In genomic region chr10:62843591-62843990, GRCh38 we compare ENCODE assay signal across 21 cellular contexts. TPM values are rescaled to one million over a fixed set of nuclear protein-coding genes. Genes with fewer than 3 reads are reported as not detected.
DNase-seq lines count a peak whose midpoint lies in the region; ATAC-seq, FAIRE-seq and TF ChIP-seq lines count a peak whose summit lies in the region.
"Had no signal": no experiment of that assay in that cellular context is flagged by ENCODE, and none has a peak within 500 bp of the region (broad histone marks: within the 10 kb centered on the region; RNA-seq: fewer than 3 reads in every experiment).

No MANE protein-coding gene starts in this region.

- H3K4me3 Mint-ChIP-seq in activated CD4-positive, alpha-beta T cell treated with anti-CD3 and anti-CD28 coated beads for 36 hours = no peak overlapping the region
- no peak overlapping the region for H3K4me3 Mint-ChIP-seq in CD4-positive, alpha-beta T cell
- H3K4me3 Mint-ChIP-seq: CD4-positive, CD25-positive, alpha-beta regulatory T cell had no signal

- TF ChIP-seq RAD21 in GM12878 (IDR thresholded peaks at IDR 0.05; ENCODE audit: insufficient read depth, low read depth, low read length) = no peak

- SMC1A ChIA-PET in GM12878 (lab: Charles Lee; ENCODE audit: uncharacterized antibody, unreplicated experiment) = interaction anchor here (0.6 to 2.0 kb wide), 12 partner anchors 9 to 679 kb away, joined by 3 to 22 read pairs (median 4); no protein-coding TSS in a partner anchor

- H3K4me1 Mint-ChIP-seq in activated CD4-positive, alpha-beta T cell treated with anti-CD3 and anti-CD28 coated beads for 36 hours = peaks cover 20% of the 10 kb centered on the region
- peaks cover 5% of the 10 kb centered on the region for H3K4me1 Mint-ChIP-seq in CD4-positive, alpha-beta T cell (ENCODE audit: low read depth)

- no peak for FAIRE-seq in GM12878 (lab: Jason Lieb, UNC)
- FAIRE-seq: A204.1, HepG2 had no signal

- intact Hi-C loops in activated CD4-positive, alpha-beta T cell treated with anti-CD3 and anti-CD28 coated beads for 36 hours (cut with DNase I, micrococcal nuclease) = no loop called here
- intact Hi-C loops in CD4-positive, alpha-beta T cell (cut with DNase I, micrococcal nuclease) = no loop called here
- intact Hi-C loops in GM12878 (cut with micrococcal nuclease; ENCODE audit: unreplicated experiment) (no loop called here), right lobe of liver (cut with DNase I) (no loop called here)

- in situ Hi-C loops in GM12878 (cut with MboI) = no loop called here

- CTCF ChIA-PET in activated CD4-positive, alpha-beta T cell treated with anti-CD3 and anti-CD28 coated beads for 36 hours (lab: Charles Lee) = interaction anchor here (0.6 to 1.5 kb wide), 6 partner anchors 8 to 591 kb away, joined by 3 to 4 read pairs (median 3); no protein-coding TSS in a partner anchor
- CTCF ChIA-PET in CD4-positive, alpha-beta T cell (lab: Charles Lee) = interaction anchor here (1.2 kb wide), 1 partner anchor 25 kb away, joined by 3 read pairs; no protein-coding TSS in a partner anchor
- CTCF ChIA-PET in GM12878 (lab: Yijun Ruan, JAX) = interaction anchor here (0.7 to 1.5 kb wide), 9 partner anchors 9 to 877 kb away, joined by 3 to 12 read pairs (median 4); no protein-coding TSS in a partner anchor

- peaks cover 13% of the 10 kb centered on the region for H3K27me3 Mint-ChIP-seq in activated CD4-positive, alpha-beta T cell treated with anti-CD3 and anti-CD28 coated beads for 36 hours
- H3K27me3 Mint-ChIP-seq in CD4-positive, alpha-beta T cell = peaks cover 10% of the 10 kb centered on the region

- peaks cover 11% of the 10 kb centered on the region for H3K36me3 Mint-ChIP-seq in activated CD4-positive, alpha-beta T cell treated with anti-CD3 and anti-CD28 coated beads for 36 hours (ENCODE audit: low read depth)
- H3K36me3 Mint-ChIP-seq in CD4-positive, alpha-beta T cell (ENCODE audit: low read depth) = no peaks in the 10 kb centered on the region

- H3K4me1 ChIP-seq in GM12878 (ENCODE audit: control insufficient read depth, insufficient read depth, low read length) (no peaks in the 10 kb centered on the region), right lobe of liver (no peaks in the 10 kb centered on the region)
- H3K4me1 ChIP-seq: BE2C had no signal

- TF ChIP-seq POLR2A in GM12878 (IDR thresholded peaks at IDR 0.05; ENCODE audit: low read depth, low read length) = no peak
- TF ChIP-seq POLR2A in right lobe of liver (IDR thresholded peaks at IDR 0.05) = no peak

- H2AFZ ChIP-seq in GM12878 (ENCODE audit: control insufficient read depth, low read depth, low read length) = no peak overlapping the region
- H2AFZ ChIP-seq: GM23248 had no signal

- H3K27ac ChIP-seq in CD4-positive, alpha-beta T cell (ENCODE audit: low read depth, low read length) = no peak overlapping the region
- no peak overlapping the region for H3K27ac ChIP-seq in GM12878 (ENCODE audit: control insufficient read depth, insufficient read depth)
- no peak overlapping the region for H3K27ac ChIP-seq in right lobe of liver
- H3K27ac ChIP-seq: GM23248 had no signal

- peaks cover 20% of the 10 kb centered on the region for H3K9me3 ChIP-seq in CD4-positive, alpha-beta T cell (ENCODE audit: control insufficient read depth, low read length)
- H3K9me3 ChIP-seq in GM12878 (replicated peaks; ENCODE audit: control insufficient read depth, insufficient read depth, low read length) (peaks cover 9% of the 10 kb centered on the region), right lobe of liver (no peaks in the 10 kb centered on the region)
- H3K9me3 ChIP-seq: BE2C had no signal

- ATAC-seq in activated CD4-positive, alpha-beta T cell treated with anti-CD3 and anti-CD28 coated beads for 36 hours = peak; percentile 49
- ATAC-seq in CD4-positive, alpha-beta T cell (ENCODE audit: poor library complexity) = peak; percentile 37
- ATAC-seq in GM12878 = no peak
- ATAC-seq in right lobe of liver = no peak
- ATAC-seq: HepG2 had no signal

- H3K27ac Mint-ChIP-seq in activated CD4-positive, alpha-beta T cell treated with anti-CD3 and anti-CD28 coated beads for 36 hours = no peak overlapping the region
- H3K27ac Mint-ChIP-seq in CD4-positive, alpha-beta T cell = no peak overlapping the region
- H3K27ac Mint-ChIP-seq: CD4-positive, CD25-positive, alpha-beta regulatory T cell had no signal

- H3K27me3 ChIP-seq in CD4-positive, alpha-beta T cell (ENCODE audit: control insufficient read depth, insufficient read depth, low read length) = no peaks in the 10 kb centered on the region
- H3K27me3 ChIP-seq in GM12878 (replicated peaks in 1 of 2; ENCODE audit: control insufficient read depth in 2 of 2, insufficient read depth in 2 of 2, low read length in 1 of 2) (no peaks in the 10 kb centered on the region), right lobe of liver (no peaks in the 10 kb centered on the region)
- H3K27me3 ChIP-seq: BE2C had no signal

- peaks cover 17% of the 10 kb centered on the region for H3K9me3 Mint-ChIP-seq in activated CD4-positive, alpha-beta T cell treated with anti-CD3 and anti-CD28 coated beads for 36 hours (ENCODE audit: low read depth)
- peaks cover 11% of the 10 kb centered on the region for H3K9me3 Mint-ChIP-seq in CD4-positive, alpha-beta T cell

- H3K4me3 ChIP-seq in GM12878 = no peak overlapping the region
- H3K4me3 ChIP-seq in right lobe of liver = no peak overlapping the region
- H3K4me3 ChIP-seq: GM23248 had no signal

- BruUV-seq in GM12878 (replicated peaks; lab: Mats Ljungman, UMichigan) = no TSS peak

- TF ChIP-seq EP300 in GM12878 (IDR thresholded peaks at IDR 0.05; ENCODE audit: borderline replicate concordance in 1 of 2, control insufficient read depth in 1 of 2, low read depth in 2 of 2, low read length in 2 of 2) = no peak

- TF ChIP-seq CTCF in CD4-positive, alpha-beta T cell (IDR thresholded peaks at IDR 0.05) = no peak
- no peak for TF ChIP-seq CTCF in GM12878 (IDR thresholded peaks at IDR 0.05 in 2 of 3, conservative IDR thresholded peaks at IDR 0.05 in 1 of 3; ENCODE audit: control insufficient read depth in 2 of 3, extremely low read depth in 1 of 3, insufficient read depth in 1 of 3, low read depth in 3 of 3, low read length in 3 of 3)
- no peak for TF ChIP-seq CTCF in right lobe of liver (IDR thresholded peaks at IDR 0.05)

- no peak overlapping the region for H3K4me2 ChIP-seq in GM12878 (ENCODE audit: control insufficient read depth, insufficient read depth)

- H4K20me1 ChIP-seq in GM12878 (ENCODE audit: control insufficient read depth, insufficient read depth) = no peaks in the 10 kb centered on the region

- no peak overlapping the region for H3K9ac ChIP-seq in GM12878 (ENCODE audit: control insufficient read depth, insufficient read depth, low read length)
- H3K9ac ChIP-seq: GM23248 had no signal

- POLR2A ChIA-PET in activated CD4-positive, alpha-beta T cell treated with anti-CD3 and anti-CD28 coated beads for 36 hours (lab: Charles Lee) = no interaction called here
- POLR2A ChIA-PET in CD4-positive, alpha-beta T cell (lab: Charles Lee) = no interaction called here
- POLR2A ChIA-PET in GM12878 (lab: Charles Lee) = interaction anchor here (0.5 to 1.7 kb wide), 5 partner anchors 8 to 448 kb away, joined by 3 to 8 read pairs (median 4); no protein-coding TSS in a partner anchor

- H3K36me3 ChIP-seq in GM12878 (ENCODE audit: control insufficient read depth in 2 of 2, insufficient read depth in 2 of 2, low read length in 1 of 2) (no peaks in the 10 kb centered on the region), right lobe of liver (no peaks in the 10 kb centered on the region)
- H3K36me3 ChIP-seq: BE2C had no signal

- DNase-seq in activated CD4-positive, alpha-beta T cell treated with anti-CD3 and anti-CD28 coated beads for 36 hours = peak; percentile 30
- no peak for DNase-seq in activated CD4-positive, alpha-beta T cell treated with anti-CD3 and anti-CD28 coated beads, Interleukin-2, amount 50 U/mL, for 48 hours
- no peak for DNase-seq in CD4-positive, alpha-beta T cell
- DNase-seq in HT-29 (ENCODE audit: low spot score) = peak; percentile 5
- no peak for DNase-seq in GM12878 (ENCODE audit: low read depth, low spot score)
- DNase-seq in inferior parietal cortex (ENCODE audit: extremely low spot score) = no peak
- DNase-seq in right lobe of liver = no peak
- DNase-seq in A172 (ENCODE audit: low spot score) = no peak
- DNase-seq: BE2C; CD4-positive, CD25-positive, alpha-beta regulatory T cell; DMS153; GF-D8; NCI-H1048; NCI-H1436; NCI-H1930; NK-92 treated with Interleukin-12 subunit alpha and Interleukin-12 subunit beta, amount 100 ng/mL, for 24 hours; RPMI8226; SIG-M5 had no signal

- WGBS in GM12878 (ENCODE audit: insufficient coverage, insufficient replicate concordance, low lambda C conversion rate, missing lambda C conversion rate) = 91% methylated on average over 3 of the region's 3 CpGs
- 52% methylated on average over 3 of the region's 3 CpGs for WGBS in right lobe of liver (ENCODE audit: insufficient coverage, low coverage, low lambda C conversion rate, missing lambda C conversion rate)

- RAD21 ChIA-PET in GM12878 (lab: Charles Lee; ENCODE audit: unreplicated experiment) = interaction anchor here (0.7 to 1.8 kb wide), 7 partner anchors 9 to 314 kb away, joined by 3 to 10 read pairs (median 5); partner anchors contain the start of gene EGR2

- no peaks in the 10 kb centered on the region for H3K79me2 ChIP-seq in GM12878 (ENCODE audit: control insufficient read depth, insufficient read depth, low read length)

RNA-seq across cellular contexts. Expression of gene EGR2, which starts 27.4 kb away (rescaled TPM):
- 10 to 100 TPM; 46.0 to 53.9 TPM for total RNA-seq in activated CD4-positive, alpha-beta T cell treated with anti-CD3 and anti-CD28 coated beads for 36 hours
- total RNA-seq in CD4-positive, alpha-beta T cell = 1 to 10 TPM; 3.2 to 5.4 TPM
- total RNA-seq in HT-29 (2014; rRNA removed; shearing (Covaris generic)) = 3.7 and 5.6 TPM in 2 replicates
- total RNA-seq in GM12878 (2013; cell fraction: nucleolus; rRNA removed) = 31.7 and 33.2 TPM in 2 replicates
- total RNA-seq in GM12878 (2014; rRNA removed) (18.7 and 19.1 TPM in 2 replicates), GM12878 (2014; rRNA removed; fragmentation: Illumina TruSeq; extraction: Trizol) (13.0 and 14.1 TPM in 2 replicates), GM12878 (2021) (24.8 and 28.2 TPM in 2 replicates), right lobe of liver (1 to 10 TPM in 2 of 6 experiments, under 1 TPM in 2, not detected in 2; 0.17 to 1.3 (median 0.99) TPM)
- 12.2 TPM for polyA plus RNA-seq in GM12878 (2011; ENCODE audit: low read depth)
- polyA plus RNA-seq in GM12878 (2011; rRNA removed) (40.7 and 56.5 TPM in 2 replicates), GM12878 (2014; fragmentation: Illumina TruSeq; extraction: Trizol) (20.0 and 21.9 TPM in 2 replicates), GM12878 (2014; fragmentation: Nextera tagmentation; extraction: Ambion mirVana) (10 to 100 TPM in 1 of 2 experiments, 1 to 10 TPM in 1; 8.3 to 14.0 TPM), GM12878 (2014; rRNA removed) (18.2 and 20.1 TPM in 2 replicates), GM12878 (2016; fragmentation: Nextera tagmentation; extraction: Ambion mirVana) (10 to 100 TPM in 1 of 2 experiments, 1 to 10 TPM in 1; 8.9 to 10.8 TPM)
- 37.2 and 51.3 TPM in 2 replicates for polyA plus RNA-seq in GM12878 (2011; cell fraction: cytosol; rRNA removed)
- polyA plus RNA-seq in GM12878 (2011; cell fraction: nucleus; rRNA removed) = 116 and 124 TPM in 2 replicates
- polyA plus RNA-seq in GM12878 (2012) = 17.3 and 34.3 TPM in 2 replicates
- 43.7 and 55.2 TPM in 2 replicates for polyA minus RNA-seq in GM12878 (2011; rRNA and poly(A)+ RNA removed)
- 22.2 and 26.2 TPM in 2 replicates for polyA minus RNA-seq in GM12878 (2011; cell fraction: cytosol; rRNA and poly(A)+ RNA removed)
- 71.8 and 81.0 TPM in 2 replicates for polyA minus RNA-seq in GM12878 (2011; cell fraction: nucleus; rRNA and poly(A)+ RNA removed)
- total RNA-seq in A172 (2014; rRNA removed; shearing (Covaris generic)) = 0.09 and 0.19 TPM in 2 replicates

RNA-seq across cellular contexts. Expression of gene ADO, which starts 39.1 kb away (rescaled TPM):
- 10 to 100 TPM; 21.5 to 23.2 TPM for total RNA-seq in activated CD4-positive, alpha-beta T cell treated with anti-CD3 and anti-CD28 coated beads for 36 hours
- 10 to 100 TPM; 14.3 to 15.9 TPM for total RNA-seq in CD4-positive, alpha-beta T cell
- 28.3 and 31.5 TPM in 2 replicates for total RNA-seq in HT-29 (2014; rRNA removed; shearing (Covaris generic))
- 35.5 and 35.8 TPM in 2 replicates for total RNA-seq in GM12878 (2013; cell fraction: nucleolus; rRNA removed)
- total RNA-seq in GM12878 (2014; rRNA removed) (31.4 and 33.0 TPM in 2 replicates), GM12878 (2014; rRNA removed; fragmentation: Illumina TruSeq; extraction: Trizol) (17.4 and 17.5 TPM in 2 replicates), GM12878 (2021) (24.8 and 26.7 TPM in 2 replicates), right lobe of liver (1 to 10 TPM; 4.2 to 8.3 (median 5.5) TPM)
- polyA plus RNA-seq in GM12878 (2011; ENCODE audit: low read depth) = 5.2 TPM
- polyA plus RNA-seq in GM12878 (2011; rRNA removed) (44.6 and 64.0 TPM in 2 replicates), GM12878 (2014; fragmentation: Illumina TruSeq; extraction: Trizol) (20.9 and 22.8 TPM in 2 replicates), GM12878 (2014; fragmentation: Nextera tagmentation; extraction: Ambion mirVana) (1 to 10 TPM; 4.3 to 8.5 TPM), GM12878 (2014; rRNA removed) (19.5 and 20.0 TPM in 2 replicates), GM12878 (2016; fragmentation: Nextera tagmentation; extraction: Ambion mirVana) (1 to 10 TPM; 4.3 to 4.4 TPM)
- polyA plus RNA-seq in GM12878 (2011; cell fraction: cytosol; rRNA removed) = 21.9 and 23.4 TPM in 2 replicates
- 30.1 and 30.3 TPM in 2 replicates for polyA plus RNA-seq in GM12878 (2011; cell fraction: nucleus; rRNA removed)
- polyA plus RNA-seq in GM12878 (2012) = 12.1 and 16.7 TPM in 2 replicates
- 30.6 and 31.3 TPM in 2 replicates for polyA minus RNA-seq in GM12878 (2011; rRNA and poly(A)+ RNA removed)
- polyA minus RNA-seq in GM12878 (2011; cell fraction: cytosol; rRNA and poly(A)+ RNA removed) = 20.1 and 22.1 TPM in 2 replicates
- 27.2 and 37.9 TPM in 2 replicates for polyA minus RNA-seq in GM12878 (2011; cell fraction: nucleus; rRNA and poly(A)+ RNA removed)
- total RNA-seq in A172 (2014; rRNA removed; shearing (Covaris generic)) = 28.5 and 32.3 TPM in 2 replicates

Comparison
In these comparisons a context has a peak if more than half of its experiments do, and no peak if none do; other contexts are left out.
1. DNase-seq: peak in activated CD4-positive, alpha-beta T cell treated with anti-CD3 and anti-CD28 coated beads for 36 hours (single experiment) and HT-29 (single experiment); none in activated CD4-positive, alpha-beta T cell treated with anti-CD3 and anti-CD28 coated beads, Interleukin-2, amount 50 U/mL, for 48 hours (0 of 2), CD4-positive, alpha-beta T cell (0 of 10), GM12878 (single experiment), inferior parietal cortex (single experiment), right lobe of liver (0 of 3) and A172 (single experiment).
2. ATAC-seq: peak in activated CD4-positive, alpha-beta T cell treated with anti-CD3 and anti-CD28 coated beads for 36 hours (single experiment) and CD4-positive, alpha-beta T cell (single experiment); none in GM12878 (single experiment) and right lobe of liver (0 of 4).